8 cellular contexts compared by ENCODE assay signal in genomic region chr12:15789215-15790171, GRCh38. TPM values are rescaled to one million over a fixed set of nuclear protein-coding genes. Genes with fewer than 3 reads are reported as not detected.
A peak's percentile ranks its signal among the peaks of the same experiment; 100 is the strongest.
DNase-seq lines count a peak whose midpoint lies in the region; ATAC-seq and TF ChIP-seq lines count a peak whose summit lies in the region.

TSS of gene EPS8 (minus strand) at chr12:15789388. CDS start at chr12:15682951, 106,437 bp downstream.

- peaks cover 0 to 13% (median 0%) of the 10 kb centered on the region in 12 donors for H3K4me1 ChIP-seq in heart left ventricle
- H3K4me1 ChIP-seq in transverse colon, result peaks cover 0 to 37% (median 15%) of the 10 kb centered on the region in 4 donors

- TF ChIP-seq EP300 in transverse colon (IDR thresholded peaks at IDR 0.05; ENCODE audit: low read depth), result no peak

- TF ChIP-seq CTCF in GM12875 (IDR thresholded peaks at IDR 0.05; ENCODE audit: borderline replicate concordance, insufficient read depth, low read depth, low read length) (no peak), heart left ventricle (IDR thresholded peaks at IDR 0.05) (peak in 3 of 12 donors; percentile 4 to 33 (median 26)), transverse colon (IDR thresholded peaks at IDR 0.05) (no peak)

- H3K9me3 ChIP-seq in heart left ventricle (no peaks in the 10 kb centered on the region), transverse colon (no peaks in the 10 kb centered on the region)

- H3K27me3 ChIP-seq in heart left ventricle, result no peaks in the 10 kb centered on the region
- H3K27me3 ChIP-seq in transverse colon, result peaks cover 3% of the 10 kb centered on the region

- peak; percentile 87 for ATAC-seq in HG02678 (IDR thresholded peaks at IDR 0.05; ENCODE audit: unreplicated experiment)
- peak; percentile 83 to 98 (median 94) for ATAC-seq in heart left ventricle

- H3K27ac ChIP-seq in adipose tissue (ENCODE audit: low read depth, low read length), result peak within 1 kb of the TSS; percentile 31
- H3K27ac ChIP-seq in heart left ventricle, result peak within 1 kb of the TSS; percentile 80 to 94 (median 89)
- H3K27ac ChIP-seq in transverse colon, result peak within 1 kb of the TSS; percentile 94 to 97 (median 97)

- DNase-seq in NCI-H128 (lab: John Stamatoyannopoulos, UW; ENCODE audit: unreplicated experiment) (peak; percentile 97), SW480 (ENCODE audit: low spot score) (peak; percentile 94), heart left ventricle (peak; percentile 90 to 96 (median 93)), posterior cingulate gyrus (peak; percentile 84 to 98 (median 91)), transverse colon (peak; percentile 93)

- 1 to 2% (median 2%) methylated on average over 82 to 85 of the region's 85 CpGs for WGBS in adipose tissue, 3 donors
- WGBS in heart left ventricle, 4 donors, result 2 to 7% (median 4%) methylated on average over 54 to 85 of the region's 85 CpGs
- WGBS in transverse colon (ENCODE audit: low coverage in 1 of 2), 2 donors, result 3 to 13% methylated on average over 4 to 64 of the region's 85 CpGs

- intact Hi-C loops in heart left ventricle (cut with DNase I) (loop anchor here in 9 of 10 donors (1.0 to 10.0 kb wide), 14 partner anchors 19 to 199 kb away; no protein-coding TSS in a partner anchor), posterior cingulate gyrus (cut with DNase I) (loop anchor here (5.0 kb wide), 1 partner anchor 97 kb away; no protein-coding TSS in a partner anchor), transverse colon (cut with DNase I; ENCODE audit: low total_unique reads) (no loop called here)

- in situ Hi-C loops in transverse colon (cut with MboI; ENCODE audit: low pct_ligation_motif_present in 1 of 4, low pct_unique_long_range_greater_than_20kb in 1 of 4, low sequenced_read_pairs in 3 of 4), result no loop called here

- H3K4me3 ChIP-seq in GM12875 (ENCODE audit: low read depth, low read length) (peak within 1 kb of the TSS; percentile 66), heart left ventricle (peak within 1 kb of the TSS; percentile 66 to 92 (median 84)), transverse colon (peak within 1 kb of the TSS; percentile 77 to 89 (median 82))

- H3K36me3 ChIP-seq in heart left ventricle (no peaks in the 10 kb centered on the region), transverse colon (no peaks in the 10 kb centered on the region)

- TF ChIP-seq POLR2A in heart left ventricle (IDR thresholded peaks at IDR 0.05) (peak in 1 of 2 donors; percentile 90), transverse colon (IDR thresholded peaks at IDR 0.05) (peak; percentile 93)

RNA-seq across cellular contexts. Expression of gene EPS8, which starts in this region (rescaled TPM):
- polyA plus RNA-seq in adipose tissue (10 to 100 TPM; 10.1 to 71.5 (median 56.7) TPM), heart left ventricle (10 to 100 TPM; 12.5 to 22.9 TPM)
- total RNA-seq in heart left ventricle (10 to 100 TPM; 11.7 to 56.0 (median 20.9) TPM), transverse colon (100 to 1,000 TPM in 3 of 4 donors, 10 to 100 TPM in 1; 55.1 to 180 (median 140) TPM)

Comparison
In these comparisons a context has a peak if more than half of its experiments do, and no peak if none do; other contexts are left out.
1. Peak in every context shown above with its lines: DNase-seq, ATAC-seq, H3K4me3 ChIP-seq and H3K27ac ChIP-seq.
2. H3K27ac ChIP-seq: peak in every context shown above with its lines; median percentile 97 in transverse colon; 89 in heart left ventricle; 31 in adipose tissue.